In genomic region chr6:109008537-109008950, GRCh38 we compare ENCODE assay signal across 8 cellular contexts.
DNase-seq lines count a peak whose midpoint lies in the region; ATAC-seq and TF ChIP-seq lines count a peak whose summit lies in the region.

No MANE protein-coding gene starts in this region.

- ATAC-seq in activated CD4-positive, alpha-beta T cell treated with anti-CD3 and anti-CD28 coated beads for 36 hours = peak; percentile 39
- ATAC-seq in lung (ENCODE audit: insufficient read depth, low FRiP score) = peak; percentile 17

- peaks cover 57% of the 10 kb centered on the region for H3K4me1 Mint-ChIP-seq in activated CD4-positive, alpha-beta T cell treated with anti-CD3 and anti-CD28 coated beads for 36 hours
- peaks cover 26% of the 10 kb centered on the region for H3K4me1 Mint-ChIP-seq in chondrocyte (ENCODE audit: low read depth)

- H3K27ac ChIP-seq in lung (ENCODE audit: low read depth in 1 of 2, low read length in 1 of 2) (peak overlapping the region; percentile 98 to 99), tibial artery (peak overlapping the region; percentile 81 to 86)

- CTCF ChIA-PET in activated CD4-positive, alpha-beta T cell treated with anti-CD3 and anti-CD28 coated beads for 36 hours (lab: Charles Lee) = interaction anchor here (0.6 to 1.5 kb wide), 4 partner anchors 32 to 364 kb away, joined by 3 to 8 read pairs (median 4); no protein-coding TSS in a partner anchor

- peak overlapping the region; percentile 94 for H3K4me3 ChIP-seq in lung
- peak overlapping the region; percentile 65 to 87 for H3K4me3 ChIP-seq in tibial artery

- peaks cover 0 to 11% of the 10 kb centered on the region in 2 donors for H3K4me1 ChIP-seq in lung (ENCODE audit: control insufficient read depth in 2 of 2, insufficient read depth in 2 of 2, low read length in 2 of 2)
- H3K4me1 ChIP-seq in tibial artery = peaks cover 0 to 48% (median 23%) of the 10 kb centered on the region in 4 donors

- DNase-seq in activated CD4-positive, alpha-beta T cell treated with anti-CD3 and anti-CD28 coated beads for 36 hours = no peak
- DNase-seq in activated CD4-positive, alpha-beta T cell treated with anti-CD3 and anti-CD28 coated beads, Interleukin-2, amount 50 U/mL, for 4 hours = no peak
- DNase-seq in NOMO-1 treated with dmso at 0.1 percent for 144 hours (lab: John Stamatoyannopoulos, UW; ENCODE audit: unreplicated experiment) (peak; percentile 15), chondrocyte (ENCODE audit: low spot score) (no peak), lung (ENCODE audit: low spot score) (no peak), tibial artery (no peak), mesenteric fat pad (ENCODE audit: low spot score) (no peak), COLO668 (lab: John Stamatoyannopoulos, UW; ENCODE audit: unreplicated experiment) (no peak)

- peak overlapping the region; percentile 94 for H3K4me3 Mint-ChIP-seq in activated CD4-positive, alpha-beta T cell treated with anti-CD3 and anti-CD28 coated beads for 36 hours
- H3K4me3 Mint-ChIP-seq in chondrocyte (ENCODE audit: unreplicated experiment) = peak overlapping the region; percentile 80

- TF ChIP-seq CTCF in chondrocyte (IDR thresholded peaks at IDR 0.05) = no peak
- no peak for TF ChIP-seq CTCF in lung (IDR thresholded peaks at IDR 0.05; ENCODE audit: control extremely low read depth, extremely low read depth)
- TF ChIP-seq CTCF in tibial artery (IDR thresholded peaks at IDR 0.05) = no peak

- no peaks in the 10 kb centered on the region for H3K27me3 ChIP-seq in lung (ENCODE audit: control insufficient read depth, insufficient read depth)
- H3K27me3 ChIP-seq in tibial artery = no peaks in the 10 kb centered on the region

- no peaks in the 10 kb centered on the region for H3K9me3 ChIP-seq in lung (ENCODE audit: control insufficient read depth in 2 of 2, insufficient read depth in 1 of 2, low read length in 1 of 2)
- H3K9me3 ChIP-seq in tibial artery = no peaks in the 10 kb centered on the region

- H3K9me3 Mint-ChIP-seq in activated CD4-positive, alpha-beta T cell treated with anti-CD3 and anti-CD28 coated beads for 36 hours (ENCODE audit: low read depth) = no peaks in the 10 kb centered on the region
- H3K9me3 Mint-ChIP-seq in chondrocyte (ENCODE audit: low read depth) = no peaks in the 10 kb centered on the region

- WGBS in lung, 2 donors = 10 to 11% methylated on average over 6 of the region's 6 CpGs

- intact Hi-C loops in activated CD4-positive, alpha-beta T cell treated with anti-CD3 and anti-CD28 coated beads for 36 hours (cut with DNase I, micrococcal nuclease) = loop anchor here (1.0 to 10.0 kb wide), 15 partner anchors 50 to 1806 kb away; partner anchors contain the start of genes ARMC2 (in 1 of the 2), CD164 (in 1 of the 2), CDK19 (in 1 of the 2) and CEP57L1 (in 1 of the 2)
- intact Hi-C loops in tibial artery (cut with DNase I; ENCODE audit: low total_unique reads) = loop anchor here (5.0 to 10.0 kb wide), 2 partner anchors 61 to 454 kb away; no protein-coding TSS in a partner anchor

- H3K27me3 Mint-ChIP-seq in activated CD4-positive, alpha-beta T cell treated with anti-CD3 and anti-CD28 coated beads for 36 hours = no peaks in the 10 kb centered on the region
- no peaks in the 10 kb centered on the region for H3K27me3 Mint-ChIP-seq in chondrocyte (ENCODE audit: low read depth)

- POLR2A ChIA-PET in activated CD4-positive, alpha-beta T cell treated with anti-CD3 and anti-CD28 coated beads for 36 hours (lab: Charles Lee) = interaction anchor here (0.6 to 1.4 kb wide), 4 partner anchors 64 to 365 kb away, joined by 3 to 5 read pairs (median 4); partner anchors contain the start of genes CEP57L1 and SESN1

- peak overlapping the region; percentile 88 for H3K27ac Mint-ChIP-seq in activated CD4-positive, alpha-beta T cell treated with anti-CD3 and anti-CD28 coated beads for 36 hours
- H3K27ac Mint-ChIP-seq in chondrocyte (ENCODE audit: unreplicated experiment) = peak overlapping the region; percentile 87

- H3K36me3 ChIP-seq in lung (ENCODE audit: control insufficient read depth in 2 of 2, insufficient read depth in 2 of 2, low read length in 2 of 2) (no peaks in the 10 kb centered on the region), tibial artery (no peaks in the 10 kb centered on the region)

- H3K36me3 Mint-ChIP-seq in activated CD4-positive, alpha-beta T cell treated with anti-CD3 and anti-CD28 coated beads for 36 hours (ENCODE audit: low read depth) = no peaks in the 10 kb centered on the region
- H3K36me3 Mint-ChIP-seq in chondrocyte (ENCODE audit: low read depth) = no peaks in the 10 kb centered on the region
